In the genomic region with DNA sequence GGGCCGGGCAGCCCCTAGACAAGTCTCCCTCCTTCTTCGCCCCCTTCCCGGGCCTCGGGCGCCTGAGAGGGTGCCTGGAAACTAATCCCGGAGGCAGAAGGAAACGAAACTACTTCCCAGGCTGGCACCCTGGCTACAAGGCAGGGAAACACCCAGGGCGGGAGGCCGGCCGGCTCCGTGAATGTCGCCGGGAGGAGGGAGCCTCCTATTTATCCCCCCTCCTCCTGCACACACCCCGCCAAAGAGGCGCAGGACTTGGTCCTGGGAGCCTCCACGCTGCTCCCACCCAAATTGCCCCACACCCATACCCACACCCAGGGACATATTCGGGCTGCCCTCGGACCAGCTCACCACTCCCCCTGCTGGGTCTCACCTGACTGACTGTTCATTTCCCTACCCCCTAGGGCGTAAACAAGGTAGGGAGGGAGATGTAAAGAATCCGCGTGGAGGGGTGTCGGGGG, we compare ENCODE assay signal across 8 cellular contexts. TPM values are rescaled to one million over a fixed set of nuclear protein-coding genes. Genes with fewer than 3 reads are reported as not detected.
A peak's percentile ranks its signal among the peaks of the same experiment; 100 is the strongest.
DNase-seq lines count a peak whose midpoint lies in the region; ATAC-seq and TF ChIP-seq lines count a peak whose summit lies in the region.

BTC (minus strand) TSS at position 183 of the 461 bp plus-strand sequence. CDS start 198 bp downstream, outside the sequence.

- DNase-seq in COLO668 (lab: John Stamatoyannopoulos, UW; ENCODE audit: unreplicated experiment) = peak; percentile 79
- peak; percentile 17 for DNase-seq in SK-MEL-5 (ENCODE audit: low read depth, low spot score)
- DNase-seq in fibroblast of peridontal ligament (ENCODE audit: extremely low read depth) = peak; percentile 10
- no peak for DNase-seq in AML-193 (lab: John Stamatoyannopoulos, UW)
- DNase-seq in activated T-helper 1 cell treated with anti-CD3 and anti-CD28 coated beads, Interleukin-12 subunit alpha, Interleukin-12 subunit beta, Interleukin-2, Interleukin-4 antibody, amounts not matched to agents 30 ng/mL and 10 ng/mL and 1 ng/mL, durations not matched to agents 14 hours and 24 hours and 36 hours (ENCODE audit: low spot score) = no peak

- intact Hi-C loops in activated T-helper 1 cell treated with anti-CD3 and anti-CD28 coated beads, Interleukin-12 subunit alpha, Interleukin-12 subunit beta, Interleukin-2, Interleukin-4 antibody, amounts not matched to agents 30 ng/mL and 10 ng/mL and 1 ng/mL, durations not matched to agents 14 hours and 24 hours and 36 hours (cut with micrococcal nuclease) = no loop called here

- ATAC-seq in HG02759 (IDR thresholded peaks at IDR 0.05; ENCODE audit: unreplicated experiment) (peak; percentile 43), GM18861 (IDR thresholded peaks at IDR 0.05; ENCODE audit: unreplicated experiment) (no peak)

- peak; percentile 24 to 39 (median 29) for TF ChIP-seq CTCF in nephron (IDR thresholded peaks at IDR 0.05; ENCODE audit: unreplicated experiment in 3 of 3)

- peak within 1 kb of the TSS; percentile 87 to 89 (median 88) for H3K4me3 Mint-ChIP-seq in nephron
- no peak within 1 kb of the TSS for H3K4me3 Mint-ChIP-seq in activated T-helper 1 cell treated with anti-CD3 and anti-CD28 coated beads, Interleukin-12 subunit alpha, Interleukin-12 subunit beta, Interleukin-2, Interleukin-4 antibody, amounts not matched to agents 30 ng/mL and 10 ng/mL and 1 ng/mL, durations not matched to agents 14 hours and 24 hours and 36 hours

- peak within 1 kb of the TSS; percentile 66 to 93 (median 66) for H3K27ac Mint-ChIP-seq in nephron
- H3K27ac Mint-ChIP-seq in activated T-helper 1 cell treated with anti-CD3 and anti-CD28 coated beads, Interleukin-12 subunit alpha, Interleukin-12 subunit beta, Interleukin-2, Interleukin-4 antibody, amounts not matched to agents 30 ng/mL and 10 ng/mL and 1 ng/mL, durations not matched to agents 14 hours and 24 hours and 36 hours = no peak within 1 kb of the TSS

- peaks cover 61% of the 10 kb centered on the region for H3K27me3 Mint-ChIP-seq in nephron (ENCODE audit: low read depth)
- H3K27me3 Mint-ChIP-seq in activated T-helper 1 cell treated with anti-CD3 and anti-CD28 coated beads, Interleukin-12 subunit alpha, Interleukin-12 subunit beta, Interleukin-2, Interleukin-4 antibody, amounts not matched to agents 30 ng/mL and 10 ng/mL and 1 ng/mL, durations not matched to agents 14 hours and 24 hours and 36 hours (ENCODE audit: insufficient read depth) = peaks cover 34% of the 10 kb centered on the region

- in situ Hi-C loops in SK-MEL-5 (cut with HindIII; ENCODE audit: low pct_unique_long_range_greater_than_20kb, low sequenced_read_pairs) = no loop called here

- peaks cover 11% of the 10 kb centered on the region for H3K4me1 Mint-ChIP-seq in nephron
- no peaks in the 10 kb centered on the region for H3K4me1 Mint-ChIP-seq in activated T-helper 1 cell treated with anti-CD3 and anti-CD28 coated beads, Interleukin-12 subunit alpha, Interleukin-12 subunit beta, Interleukin-2, Interleukin-4 antibody, amounts not matched to agents 30 ng/mL and 10 ng/mL and 1 ng/mL, durations not matched to agents 14 hours and 24 hours and 36 hours (ENCODE audit: low read depth)

- no peaks in the 10 kb centered on the region for H3K9me3 Mint-ChIP-seq in nephron
- H3K9me3 Mint-ChIP-seq in activated T-helper 1 cell treated with anti-CD3 and anti-CD28 coated beads, Interleukin-12 subunit alpha, Interleukin-12 subunit beta, Interleukin-2, Interleukin-4 antibody, amounts not matched to agents 30 ng/mL and 10 ng/mL and 1 ng/mL, durations not matched to agents 14 hours and 24 hours and 36 hours = no peaks in the 10 kb centered on the region

- H3K36me3 Mint-ChIP-seq in nephron (ENCODE audit: low read depth) = no peaks in the 10 kb centered on the region
- no peaks in the 10 kb centered on the region for H3K36me3 Mint-ChIP-seq in activated T-helper 1 cell treated with anti-CD3 and anti-CD28 coated beads, Interleukin-12 subunit alpha, Interleukin-12 subunit beta, Interleukin-2, Interleukin-4 antibody, amounts not matched to agents 30 ng/mL and 10 ng/mL and 1 ng/mL, durations not matched to agents 14 hours and 24 hours and 36 hours (ENCODE audit: low read depth)

RNA-seq across cellular contexts. Expression of gene BTC, which starts in this region (rescaled TPM):
- total RNA-seq in SK-MEL-5 (2014; rRNA removed; shearing (Covaris generic)) = 0.16 and 0.18 TPM in 2 replicates
- 0.03 and 0.15 TPM in 2 replicates for polyA plus RNA-seq in SK-MEL-5 (2015; cell fraction: cytosol; rRNA removed)
- not detected in 2 replicates for polyA plus RNA-seq in SK-MEL-5 (2015; cell fraction: nucleus; rRNA removed)
- not detected in 2 replicates for total RNA-seq in activated T-helper 1 cell treated with anti-CD3 and anti-CD28 coated beads, Interleukin-12 subunit alpha, Interleukin-12 subunit beta, Interleukin-2, Interleukin-4 antibody, amounts not matched to agents 30 ng/mL and 10 ng/mL and 1 ng/mL, durations not matched to agents 14 hours and 24 hours and 36 hours

Comparison
In these comparisons a context has a peak if more than half of its experiments do, and no peak if none do; other contexts are left out.
1. Peak in DNase-seq in SK-MEL-5; RNA of the gene not detected or under 1 TPM.
2. DNase-seq: peak in COLO668 (single experiment) and fibroblast of peridontal ligament (single experiment); none in AML-193 (0 of 2) and activated T-helper 1 cell treated with anti-CD3 and anti-CD28 coated beads, Interleukin-12 subunit alpha, Interleukin-12 subunit beta, Interleukin-2, Interleukin-4 antibody, amounts not matched to agents 30 ng/mL and 10 ng/mL and 1 ng/mL, durations not matched to agents 14 hours and 24 hours and 36 hours (single experiment).